In the genomic region with DNA sequence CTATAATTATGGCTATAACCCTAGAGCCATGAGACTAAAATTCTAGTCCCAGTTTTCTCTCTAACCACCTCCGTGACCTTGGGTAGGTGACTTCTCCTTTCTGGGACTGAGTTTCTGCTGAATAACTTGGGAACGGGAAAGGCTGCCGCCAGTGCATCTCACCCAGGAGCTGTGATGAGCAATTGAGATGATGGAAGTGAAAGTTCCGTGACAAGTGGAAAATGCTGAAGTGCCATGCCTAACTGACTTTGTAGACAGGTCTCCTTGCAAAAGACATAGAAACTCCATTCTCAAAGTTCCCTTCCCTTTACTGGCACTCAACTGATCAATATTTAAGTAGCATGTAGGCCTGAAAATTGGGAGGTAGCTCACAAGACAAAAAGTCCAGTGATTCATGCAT, we compare ENCODE assay signal across 1 cellular context.
TF ChIP-seq lines count a peak whose summit lies in the region.

No MANE protein-coding gene starts in this region.

TF ChIP-seq in GM12878, 131 proteins besides CTCF, POLR2A, EP300 and RAD21:
- peak; percentile 60 for TF ChIP-seq EED (IDR thresholded peaks at IDR 0.05; ENCODE audit: low read depth)
- 0 out of 2 replicates have a peak, but pooled peaks have one; percentile 26 for TF ChIP-seq CREM (IDR thresholded peaks at IDR 0.05; ENCODE audit: low read depth)
- TF ChIP-seq SUZ12 (IDR thresholded peaks at IDR 0.05; ENCODE audit: unreplicated experiment): no peak
TF ChIP-seq in GM12878: peak in this region for 2.
